2 cellular contexts compared by ENCODE assay signal in genomic region chr11:17410606-17411379, GRCh38.
TF ChIP-seq lines count a peak whose summit lies in the region.

No MANE protein-coding gene starts in this region.

TF ChIP-seq in HEK293, 187 proteins besides CTCF, POLR2A, EP300 and RAD21 (continued from another document):
- TF ChIP-seq ZBTB17 (tag by site-specific recombination; IDR thresholded peaks at IDR 0.05) (0 out of 2 replicates have a peak, but pooled peaks have one; percentile 22), ZNF521 (tag by site-specific recombination; IDR thresholded peaks at IDR 0.05) (no peak), EGR2 (tag by site-specific recombination; IDR thresholded peaks at IDR 0.05; ENCODE audit: low read depth) (peak; percentile 69), ELK4 (IDR thresholded peaks at IDR 0.05; ENCODE audit: borderline replicate concordance, low read depth, low read length) (no peak), ZNF664 (tag by site-specific recombination; IDR thresholded peaks at IDR 0.05) (0 out of 2 replicates have a peak, but pooled peaks have one; percentile 17), ZFHX2 (tag by site-specific recombination; conservative IDR thresholded peaks at IDR 0.05) (peak; percentile 62), ZNF585B (tag by site-specific recombination; IDR thresholded peaks at IDR 0.05) (no peak)

TF ChIP-seq in endothelial cell of umbilical vein, 7 proteins besides CTCF, POLR2A, EP300 and RAD21 (continued from another document):
- TF ChIP-seq JUN (IDR thresholded peaks at IDR 0.05; ENCODE audit: borderline replicate concordance, insufficient read depth, insufficient read length, low read depth), result no peak
- no peak for TF ChIP-seq EZH2 (IDR thresholded peaks at IDR 0.05; ENCODE audit: borderline replicate concordance, low read depth, low read length, severe bottlenecking)
- TF ChIP-seq POLR2AphosphoS5 (IDR thresholded peaks at IDR 0.05; ENCODE audit: insufficient read depth, low read depth, low read length), result no peak
